ENCODE assay signal across 10 cellular contexts in genomic region chr15:66772967-66773873, GRCh38.
DNase-seq lines count a peak whose midpoint lies in the region; ATAC-seq and TF ChIP-seq lines count a peak whose summit lies in the region.
"Had no signal": no experiment of that assay in that cellular context is flagged by ENCODE, and none has a peak within 500 bp of the region (broad histone marks: within the 10 kb centered on the region; RNA-seq: fewer than 3 reads in every experiment).

No MANE protein-coding gene starts in this region.

- H3K4me1 ChIP-seq in liver (ENCODE audit: control insufficient read depth in 4 of 4, insufficient read depth in 4 of 4, low read length in 3 of 4) (peaks cover 11 to 42% (median 37%) of the 10 kb centered on the region in 4 donors), stomach smooth muscle (ENCODE audit: control insufficient read depth, insufficient read depth, low read length) (peaks cover 32% of the 10 kb centered on the region)

- H3K9me3 ChIP-seq in liver (ENCODE audit: control insufficient read depth in 4 of 4, low read length in 3 of 4) (no peaks in the 10 kb centered on the region), stomach smooth muscle (ENCODE audit: control insufficient read depth in 2 of 2, low read length in 2 of 2) (no peaks in the 10 kb centered on the region)

- ATAC-seq in GM18867 (IDR thresholded peaks at IDR 0.05; ENCODE audit: unreplicated experiment) = no peak
- no peak for ATAC-seq in GM18505 (IDR thresholded peaks at IDR 0.05; ENCODE audit: unreplicated experiment)
- no peak for ATAC-seq in HG02885 (IDR thresholded peaks at IDR 0.05; ENCODE audit: poor library complexity, unreplicated experiment)

- H3K9ac ChIP-seq in liver (ENCODE audit: low read depth in 1 of 2, low read length in 2 of 2) = no peak overlapping the region
- no peak overlapping the region for H3K9ac ChIP-seq in stomach smooth muscle (ENCODE audit: low read length in 2 of 2)

- no peak for TF ChIP-seq RAD21 in liver (IDR thresholded peaks at IDR 0.05)

- no peak for TF ChIP-seq CTCF in dorsolateral prefrontal cortex (IDR thresholded peaks at IDR 0.05 in 54 of 56, conservative IDR thresholded peaks at IDR 0.05 in 2 of 56; ENCODE audit: low read depth in 1 of 56, partially characterized antibody in 56 of 56)
- no peak for TF ChIP-seq CTCF in liver (IDR thresholded peaks at IDR 0.05; ENCODE audit: low read depth, low read length, missing input control)

- peak; percentile 55 for DNase-seq in HuH-7 (ENCODE audit: low spot score)
- DNase-seq in dorsolateral prefrontal cortex = no peak
- no peak for DNase-seq in pons (ENCODE audit: low spot score)
- DNase-seq: NCI-H524 had no signal

- peak overlapping the region in 31 of 59 donors; percentile 3 to 77 (median 55) for H3K27ac ChIP-seq in dorsolateral prefrontal cortex
- peak overlapping the region; percentile 8 to 21 for H3K27ac ChIP-seq in liver (ENCODE audit: low read depth in 1 of 2, low read length in 2 of 2)
- H3K27ac ChIP-seq in stomach smooth muscle (ENCODE audit: low read length) = peak overlapping the region; percentile 49
- H3K27ac ChIP-seq: HL-60 had no signal

- 44% methylated on average over 16 of the region's 16 CpGs for WGBS in liver

- H3K4me3 ChIP-seq in dorsolateral prefrontal cortex (no peak overlapping the region), liver (ENCODE audit: low read depth in 1 of 3, low read length in 3 of 3) (no peak overlapping the region), stomach smooth muscle (ENCODE audit: low read length in 2 of 2) (peak overlapping the region in 1 of 2 donors; percentile 15)

- TF ChIP-seq POLR2A in GM18505 (IDR thresholded peaks at IDR 0.05; ENCODE audit: borderline replicate concordance, extremely low read depth, insufficient read depth, insufficient read length) = no peak

- H3K36me3 ChIP-seq in liver (ENCODE audit: control insufficient read depth in 4 of 4, insufficient read depth in 3 of 4, low read depth in 1 of 4, low read length in 3 of 4) = no peaks in the 10 kb centered on the region
- H3K36me3 ChIP-seq in stomach smooth muscle (ENCODE audit: control insufficient read depth in 2 of 2, insufficient read depth in 2 of 2, low read length in 2 of 2) = no peaks in the 10 kb centered on the region

- intact Hi-C loops in dorsolateral prefrontal cortex (cut with DNase I) = loop anchor here in 1 of 2 donors (5.0 kb wide), 1 partner anchor 171 kb away; no protein-coding TSS in a partner anchor

- H3K27me3 ChIP-seq in dorsolateral prefrontal cortex (no peaks in the 10 kb centered on the region), liver (ENCODE audit: control insufficient read depth in 4 of 4, insufficient read depth in 4 of 4, low read length in 3 of 4) (no peaks in the 10 kb centered on the region), stomach smooth muscle (ENCODE audit: control insufficient read depth in 1 of 2, insufficient read depth in 2 of 2, low read length in 2 of 2) (no peaks in the 10 kb centered on the region)

TF ChIP-seq in liver, 16 proteins besides CTCF, POLR2A, EP300 and RAD21:
- TF ChIP-seq TAF1 (conservative IDR thresholded peaks at IDR 0.05) (no peak), RXRA (IDR thresholded peaks at IDR 0.05) (no peak), REST (IDR thresholded peaks at IDR 0.05) (no peak), FOXA1 (IDR thresholded peaks at IDR 0.05) (no peak), NR2F2 (IDR thresholded peaks at IDR 0.05) (no peak), YY1 (IDR thresholded peaks at IDR 0.05) (no peak), HNF4A (conservative IDR thresholded peaks at IDR 0.05) (no peak)
